Comparison of ENCODE assay signal across 20 cellular contexts in the genomic region with DNA sequence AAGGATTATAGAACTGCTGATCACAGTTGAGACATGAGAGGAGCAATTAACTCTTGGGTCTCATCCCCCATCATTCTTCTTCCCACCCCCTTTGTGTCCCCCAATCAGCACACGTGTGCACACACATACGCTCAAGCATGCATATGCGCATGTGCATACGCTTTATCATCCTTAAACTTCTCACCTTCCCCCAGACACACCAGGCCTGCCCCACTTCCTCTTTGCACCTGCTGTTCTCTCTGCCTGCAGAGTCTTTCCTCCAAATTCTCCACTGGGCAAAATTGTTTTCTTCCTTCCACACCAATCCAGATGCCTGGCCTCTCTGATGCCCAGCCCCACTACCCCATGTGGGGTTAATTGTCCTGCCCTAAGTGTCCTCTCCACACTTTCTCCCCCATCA. TPM values are rescaled to one million over a fixed set of nuclear protein-coding genes. Genes with fewer than 3 reads are reported as not detected.
"Had no signal": no experiment of that assay in that cellular context is flagged by ENCODE, and none has a peak within 500 bp of the region (broad histone marks: within the 10 kb centered on the region; RNA-seq: fewer than 3 reads in every experiment).

No MANE protein-coding gene starts in this region.

- H3K36me3 ChIP-seq: SJSA1 had no signal

- H3K9me3 ChIP-seq: SJSA1 had no signal

- DNase-seq: Kasumi-1, KG1, MM.1S, NCI-H1092 treated with DMSO at 0.1 percent for 48 hours, NCI-H1436, NCI-H1694 treated with DMSO at 0.1 percent for 48 hours, NCI-H1930, NCI-H2081, NCI-H2107, NCI-H2227 treated with DMSO at 0.1 percent for 48 hours, NCI-H69, NCI-H774, OCI-M1, Right ventricle myocardium superior, RPMI8226, SIG-M5 had no signal

- H3K4me1 ChIP-seq: SJSA1 had no signal

- H3K27ac ChIP-seq: SJSA1, SK-N-MC had no signal

- H3K4me3 ChIP-seq: SJSA1, SK-N-MC had no signal

RNA-seq across cellular contexts. Expression of a gene that starts 13.1 kb away (rescaled TPM):
- total RNA-seq: HT-29, M059J, SJSA1 had no signal
